In genomic region chr5:149391076-149391475, GRCh38 we compare ENCODE assay signal across 4 cellular contexts. TPM values are rescaled to one million over a fixed set of nuclear protein-coding genes. Genes with fewer than 3 reads are reported as not detected.
"Had no signal": no experiment of that assay in that cellular context is flagged by ENCODE, and none has a peak within 500 bp of the region (broad histone marks: within the 10 kb centered on the region; RNA-seq: fewer than 3 reads in every experiment).

No MANE protein-coding gene starts in this region.

RNA-seq across cellular contexts. Expression of gene IL17B, which starts 12.0 kb away (rescaled TPM):
- total RNA-seq: HT1080, IMR-90, NCI-H460, Right ventricle myocardium superior had no signal
